Comparison of ENCODE assay signal across 24 cellular contexts in the genomic region with DNA sequence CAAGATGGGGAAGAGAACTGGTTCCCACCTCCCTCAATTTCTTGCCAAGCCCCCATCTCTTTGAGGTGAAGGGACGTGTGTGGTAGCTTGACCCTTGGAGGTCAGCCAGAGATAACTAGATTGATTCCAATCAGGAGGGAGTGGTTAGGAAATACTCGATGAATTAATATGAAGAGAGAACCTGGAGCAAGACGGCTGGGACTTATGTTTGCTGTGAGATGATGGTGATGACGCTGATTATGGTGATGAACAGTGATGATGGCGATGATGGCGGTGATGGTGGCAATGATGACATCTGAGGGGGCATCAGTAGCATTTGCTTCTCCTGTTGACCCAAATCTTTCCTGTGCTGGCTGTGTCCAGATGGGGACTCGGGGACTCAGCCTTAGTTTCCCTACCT. TPM values are rescaled to one million over a fixed set of nuclear protein-coding genes. Genes with fewer than 3 reads are reported as not detected.
DNase-seq lines count a peak whose midpoint lies in the region; ATAC-seq, FAIRE-seq and TF ChIP-seq lines count a peak whose summit lies in the region.
"Had no signal": no experiment of that assay in that cellular context is flagged by ENCODE, and none has a peak within 500 bp of the region (broad histone marks: within the 10 kb centered on the region; RNA-seq: fewer than 3 reads in every experiment).

No MANE protein-coding gene starts in this region.

- TF ChIP-seq RAD21 in HepG2 (CRISPR knock-in tag; IDR thresholded peaks at IDR 0.05): no peak

- TF ChIP-seq CTCF in RWPE1 (conservative IDR thresholded peaks at IDR 0.05; ENCODE audit: low read depth) (no peak), HepG2 (CRISPR knock-in tag; IDR thresholded peaks at IDR 0.05) (no peak)

- CTCF ChIA-PET in RWPE1 (lab: Yijun Ruan, JAX) (no interaction called here), HepG2 (lab: Yijun Ruan, JAX; ENCODE audit: low intra/inter-chr PET ratio, low total read pairs) (no interaction called here)

- H2AFZ ChIP-seq in HepG2 (ENCODE audit: low read length): no peak overlapping the region

- no TSS peak for BruUV-seq in HepG2 (replicated peaks; lab: Mats Ljungman, UMichigan)

- no peak for FAIRE-seq in HepG2 (lab: Jason Lieb, UNC)
- FAIRE-seq: GM12878 had no signal

- no peak for TF ChIP-seq EP300 in HepG2 (IDR thresholded peaks at IDR 0.05; ENCODE audit: low read depth in 2 of 2, low read length in 2 of 2)
- no peak for TF ChIP-seq EP300 in HepG2 (CRISPR knock-in tag; IDR thresholded peaks at IDR 0.05; ENCODE audit: borderline replicate concordance)

- ATAC-seq in HepG2 (no peak), GM18870 (IDR thresholded peaks at IDR 0.05; ENCODE audit: unreplicated experiment) (no peak)
- no peak for ATAC-seq in stimulated activated effector memory CD8-positive, alpha-beta T cell treated with anti-CD3 and anti-CD28 coated beads, Interleukin-12 subunit alpha, Interleukin-12 subunit beta, amount 100 ng/mL, for 72 hours
- ATAC-seq: GM12878 had no signal

- DNase-seq in activated naive CD4-positive, alpha-beta T cell treated with Interleukin-2 at 50 U/mL for 16 hours: no peak
- DNase-seq in RWPE1 (ENCODE audit: low spot score) (no peak), HepG2 (ENCODE audit: low spot score) (no peak), NCI-H2029 (lab: John Stamatoyannopoulos, UW) (no peak), DMS53 (lab: John Stamatoyannopoulos, UW) (no peak)
- no peak for DNase-seq in stimulated activated effector memory CD8-positive, alpha-beta T cell treated with anti-CD3 and anti-CD28 coated beads, Interleukin-12 subunit alpha, Interleukin-12 subunit beta, amount 100 ng/mL, for 72 hours (ENCODE audit: low spot score in 2 of 2)
- DNase-seq: 8988T; CD4-positive, CD25-positive, alpha-beta regulatory T cell; COR-L47; GF-D8; GOT3; KG1; MV-4-11; NCI-H1694 treated with DMSO at 0.1 percent for 48 hours; NCI-H2107; NCI-H226; NCI-H524; NCI-H82; OCI-M1; RPMI8226 had no signal

- no peak overlapping the region for H3K4me3 Mint-ChIP-seq in activated naive CD4-positive, alpha-beta T cell treated with anti-CD3 and anti-CD28 coated beads, Interleukin-2, amount 50 U/mL, for 24 hours
- no peak overlapping the region for H3K4me3 Mint-ChIP-seq in stimulated activated effector memory CD8-positive, alpha-beta T cell treated with anti-CD3 and anti-CD28 coated beads, Interleukin-12 subunit alpha, Interleukin-12 subunit beta, amount 100 ng/mL, for 72 hours
- H3K4me3 Mint-ChIP-seq: CD4-positive, CD25-positive, alpha-beta regulatory T cell had no signal

- no peaks in the 10 kb centered on the region for H3K9me3 ChIP-seq in HepG2 (ENCODE audit: low read length)

- no peaks in the 10 kb centered on the region for H3K36me3 Mint-ChIP-seq in activated naive CD4-positive, alpha-beta T cell treated with anti-CD3 and anti-CD28 coated beads, Interleukin-2, amount 50 U/mL, for 24 hours
- no peaks in the 10 kb centered on the region for H3K36me3 Mint-ChIP-seq in stimulated activated effector memory CD8-positive, alpha-beta T cell treated with anti-CD3 and anti-CD28 coated beads, Interleukin-12 subunit alpha, Interleukin-12 subunit beta, amount 100 ng/mL, for 72 hours
- H3K36me3 Mint-ChIP-seq: CD4-positive, CD25-positive, alpha-beta regulatory T cell had no signal

- H3K36me3 ChIP-seq in HepG2 (replicated peaks in 1 of 2; ENCODE audit: control insufficient read depth in 1 of 2, insufficient read depth in 2 of 2, low read length in 2 of 2): no peaks in the 10 kb centered on the region

- no peaks in the 10 kb centered on the region for H4K20me1 ChIP-seq in HepG2 (ENCODE audit: insufficient read depth, low read length)

- no peaks in the 10 kb centered on the region for H3K79me2 ChIP-seq in HepG2 (ENCODE audit: insufficient read depth, low read length)

- H3K27me3 Mint-ChIP-seq in activated naive CD4-positive, alpha-beta T cell treated with anti-CD3 and anti-CD28 coated beads, Interleukin-2, amount 50 U/mL, for 24 hours: peaks cover 5% of the 10 kb centered on the region

- no peak overlapping the region for H3K9ac ChIP-seq in HepG2 (ENCODE audit: insufficient read depth, low read depth, low read length)

- H3K27ac ChIP-seq in RWPE1 (peak overlapping the region; percentile 85; the same call in 1 of the 2 replicates), HepG2 (ENCODE audit: extremely low read length, insufficient read depth, low read length) (no peak overlapping the region)

- peaks cover 64% of the 10 kb centered on the region for H3K4me1 Mint-ChIP-seq in activated naive CD4-positive, alpha-beta T cell treated with anti-CD3 and anti-CD28 coated beads, Interleukin-2, amount 50 U/mL, for 24 hours
- H3K4me1 Mint-ChIP-seq in stimulated activated effector memory CD8-positive, alpha-beta T cell treated with anti-CD3 and anti-CD28 coated beads, Interleukin-12 subunit alpha, Interleukin-12 subunit beta, amount 100 ng/mL, for 72 hours: peaks cover 65% of the 10 kb centered on the region

- POLR2A ChIA-PET in RWPE1 (lab: Yijun Ruan, JAX; ENCODE audit: low non-redundant PET): interaction anchor here (1.1 kb wide), 1 partner anchor 10 kb away, joined by 3 read pairs; no protein-coding TSS in a partner anchor
- POLR2A ChIA-PET in HepG2 (lab: Yijun Ruan, JAX): no interaction called here

- H3K4me2 ChIP-seq in HepG2 (ENCODE audit: low read depth, low read length): no peak overlapping the region

- H3K27me3 ChIP-seq in HepG2 (ENCODE audit: control insufficient read depth in 1 of 2, insufficient read depth in 2 of 2, low read length in 2 of 2): peaks cover 0 to 4% of the 10 kb centered on the region in 2 experiments; a peak in 1 of 5 replicates

- 0 out of 2 replicates have a peak, but pooled peaks cover 7% of the 10 kb centered on the region for H3K4me1 ChIP-seq in HepG2 (ENCODE audit: insufficient read depth, low read length)

- H3K27ac Mint-ChIP-seq in activated naive CD4-positive, alpha-beta T cell treated with anti-CD3 and anti-CD28 coated beads, Interleukin-2, amount 50 U/mL, for 24 hours: peak overlapping the region; percentile 2
- H3K27ac Mint-ChIP-seq in stimulated activated effector memory CD8-positive, alpha-beta T cell treated with anti-CD3 and anti-CD28 coated beads, Interleukin-12 subunit alpha, Interleukin-12 subunit beta, amount 100 ng/mL, for 72 hours: peak overlapping the region; percentile 14

- 34% methylated on average over 6 of the region's 7 CpGs for WGBS in HepG2 (ENCODE audit: low lambda C conversion rate)

- intact Hi-C loops in HepG2 (cut with micrococcal nuclease; ENCODE audit: unreplicated experiment): no loop called here

- H3K4me3 ChIP-seq in HepG2 (replicated peaks in 1 of 3; ENCODE audit: insufficient read depth in 1 of 3, low read depth in 2 of 3, low read length in 3 of 3): no peak overlapping the region
- H3K4me3 ChIP-seq: GM12878 had no signal

- no peak for TF ChIP-seq POLR2A in HepG2 (IDR thresholded peaks at IDR 0.05; ENCODE audit: insufficient read depth in 1 of 2, low read depth in 2 of 2, low read length in 2 of 2)

- no peaks in the 10 kb centered on the region for H3K9me3 Mint-ChIP-seq in activated naive CD4-positive, alpha-beta T cell treated with anti-CD3 and anti-CD28 coated beads, Interleukin-2, amount 50 U/mL, for 24 hours
- H3K9me3 Mint-ChIP-seq in stimulated activated effector memory CD8-positive, alpha-beta T cell treated with anti-CD3 and anti-CD28 coated beads, Interleukin-12 subunit alpha, Interleukin-12 subunit beta, amount 100 ng/mL, for 72 hours: no peaks in the 10 kb centered on the region

- in situ Hi-C loops in HepG2 (cut with HindIII; ENCODE audit: extremely low pct_ligation_motif_present, low pct_unique_long_range_greater_than_20kb): no loop called here

RNA-seq across cellular contexts. Expression of a gene that starts 0.7 kb away (rescaled TPM):
- not detected in 2 replicates for total RNA-seq in HepG2 (2016; rRNA removed; fragmentation: Illumina TruSeq; extraction: Trizol)
- not detected in 2 replicates for total RNA-seq in HepG2 (2016; cell fraction: cytosol; rRNA removed; fragmentation: Illumina TruSeq; extraction: Trizol; ENCODE audit: low read depth)
- total RNA-seq in HepG2 (2016; cell fraction: insoluble cytoplasmic fraction; rRNA removed; fragmentation: Illumina TruSeq; extraction: Trizol): not detected in 2 replicates
- not detected in 2 replicates for total RNA-seq in HepG2 (2016; cell fraction: membrane; rRNA removed; fragmentation: Illumina TruSeq; extraction: Trizol)
- not detected in 2 replicates for total RNA-seq in HepG2 (2016; cell fraction: nucleus; rRNA removed; fragmentation: Illumina TruSeq; extraction: Trizol)
- not detected in 2 replicates for polyA plus RNA-seq in HepG2 (2011; rRNA removed)
- not detected in 2 replicates for polyA plus RNA-seq in HepG2 (2011; cell fraction: cytosol; rRNA removed)
- 0.05 TPM in 1 of 2 replicates, not detected in the other for polyA plus RNA-seq in HepG2 (2011; cell fraction: nucleus; rRNA removed)
- not detected in 2 replicates for polyA plus RNA-seq in HepG2 (2012)
- polyA plus RNA-seq in HepG2 (2016; cell fraction: cytosol; fragmentation: Illumina TruSeq; extraction: Trizol; ENCODE audit: low read depth): not detected in 2 replicates
- polyA plus RNA-seq in HepG2 (2016; cell fraction: insoluble cytoplasmic fraction; fragmentation: Illumina TruSeq; extraction: Trizol; ENCODE audit: low read depth): not detected in 2 replicates
- not detected in 2 replicates for polyA plus RNA-seq in HepG2 (2016; cell fraction: membrane; fragmentation: Illumina TruSeq; extraction: Trizol; ENCODE audit: low read depth)
- not detected in 2 replicates for polyA plus RNA-seq in HepG2 (2016; cell fraction: nucleus; fragmentation: Illumina TruSeq; extraction: Trizol; ENCODE audit: insufficient read depth, low read depth)
- 0.44 TPM in 1 of 2 replicates, not detected in the other for polyA minus RNA-seq in HepG2 (2011; rRNA and poly(A)+ RNA removed; ENCODE audit: low replicate concordance)
- polyA minus RNA-seq in HepG2 (2011; cell fraction: cytosol; rRNA and poly(A)+ RNA removed): not detected in 2 replicates
- not detected in 2 replicates for polyA minus RNA-seq in HepG2 (2011; cell fraction: nucleus; rRNA and poly(A)+ RNA removed)
- total RNA-seq: CD4-positive, CD25-positive, alpha-beta regulatory T cell; GM12878 had no signal
- polyA plus RNA-seq: AG04450; CD4-positive, CD25-positive, alpha-beta regulatory T cell had no signal

RNA-seq across cellular contexts. Expression of a gene that starts 43.2 kb away (rescaled TPM):
- total RNA-seq in HepG2 (2016; rRNA removed; fragmentation: Illumina TruSeq; extraction: Trizol): not detected in 2 replicates
- total RNA-seq in HepG2 (2016; cell fraction: cytosol; rRNA removed; fragmentation: Illumina TruSeq; extraction: Trizol; ENCODE audit: low read depth): not detected in 2 replicates
- total RNA-seq in HepG2 (2016; cell fraction: insoluble cytoplasmic fraction; rRNA removed; fragmentation: Illumina TruSeq; extraction: Trizol): not detected in 2 replicates
- total RNA-seq in HepG2 (2016; cell fraction: membrane; rRNA removed; fragmentation: Illumina TruSeq; extraction: Trizol): not detected in 2 replicates
- not detected in 2 replicates for total RNA-seq in HepG2 (2016; cell fraction: nucleus; rRNA removed; fragmentation: Illumina TruSeq; extraction: Trizol)
- not detected in 2 replicates for polyA plus RNA-seq in HepG2 (2011; rRNA removed)
- polyA plus RNA-seq in HepG2 (2011; cell fraction: cytosol; rRNA removed): not detected in 2 replicates
- polyA plus RNA-seq in HepG2 (2011; cell fraction: nucleus; rRNA removed): not detected in 2 replicates
- not detected in 2 replicates for polyA plus RNA-seq in HepG2 (2012)
- polyA plus RNA-seq in HepG2 (2016; cell fraction: cytosol; fragmentation: Illumina TruSeq; extraction: Trizol; ENCODE audit: low read depth): not detected in 2 replicates
- not detected in 2 replicates for polyA plus RNA-seq in HepG2 (2016; cell fraction: insoluble cytoplasmic fraction; fragmentation: Illumina TruSeq; extraction: Trizol; ENCODE audit: low read depth)
- not detected in 2 replicates for polyA plus RNA-seq in HepG2 (2016; cell fraction: membrane; fragmentation: Illumina TruSeq; extraction: Trizol; ENCODE audit: low read depth)
- polyA plus RNA-seq in HepG2 (2016; cell fraction: nucleus; fragmentation: Illumina TruSeq; extraction: Trizol; ENCODE audit: insufficient read depth, low read depth): not detected in 2 replicates
- 0.05 TPM in 1 of 2 replicates, not detected in the other for polyA minus RNA-seq in HepG2 (2011; rRNA and poly(A)+ RNA removed; ENCODE audit: low replicate concordance)
- not detected in 2 replicates for polyA minus RNA-seq in HepG2 (2011; cell fraction: cytosol; rRNA and poly(A)+ RNA removed)
- not detected in 2 replicates for polyA minus RNA-seq in HepG2 (2011; cell fraction: nucleus; rRNA and poly(A)+ RNA removed)
- total RNA-seq: CD4-positive, CD25-positive, alpha-beta regulatory T cell; GM12878 had no signal
- polyA plus RNA-seq: CD4-positive, CD25-positive, alpha-beta regulatory T cell had no signal
